Comparison of ENCODE assay signal across 4 cellular contexts in genomic region chr1:182901946-182902345, GRCh38. TPM values are rescaled to one million over a fixed set of nuclear protein-coding genes. Genes with fewer than 3 reads are reported as not detected.
"Had no signal": no experiment of that assay in that cellular context is flagged by ENCODE, and none has a peak within 500 bp of the region (broad histone marks: within the 10 kb centered on the region; RNA-seq: fewer than 3 reads in every experiment).

No MANE protein-coding gene starts in this region.

RNA-seq across cellular contexts. Expression of gene SHCBP1L, which starts 51.0 kb away (rescaled TPM):
- total RNA-seq: LHCN-M2, M059J, MCF 10A, NCI-H460 had no signal
